ENCODE assay signal across 8 cellular contexts in genomic region chr12:6872073-6873048, GRCh38. TPM values are rescaled to one million over a fixed set of nuclear protein-coding genes. Genes with fewer than 3 reads are reported as not detected.
A peak's percentile ranks its signal among the peaks of the same experiment; 100 is the strongest.
DNase-seq lines count a peak whose midpoint lies in the region; ATAC-seq and TF ChIP-seq lines count a peak whose summit lies in the region.

No MANE protein-coding gene starts in this region.

- ATAC-seq in GM18502 (IDR thresholded peaks at IDR 0.05; ENCODE audit: poor library complexity, unreplicated experiment) (peak; percentile 37), RWPE2 (ENCODE audit: low read depth) (peak; percentile 25)

- H3K36me3 ChIP-seq in RWPE2 (ENCODE audit: low read depth): peaks cover 31% of the 10 kb centered on the region
- H3K36me3 ChIP-seq in suprapubic skin: peaks cover 21% of the 10 kb centered on the region

- H3K4me1 ChIP-seq in RWPE2 (ENCODE audit: insufficient read depth, poor library complexity, severe bottlenecking): peaks cover 6% of the 10 kb centered on the region
- peaks cover 61% of the 10 kb centered on the region for H3K4me1 ChIP-seq in suprapubic skin

- under 1% methylated on average over 21 of the region's 40 CpGs for WGBS in suprapubic skin

- TF ChIP-seq POLR2A in suprapubic skin (IDR thresholded peaks at IDR 0.05): no peak

- peak overlapping the region; percentile 49 for H3K4me3 ChIP-seq in RWPE2 (ENCODE audit: severe bottlenecking)
- peak overlapping the region; percentile 90 for H3K4me3 ChIP-seq in suprapubic skin

- TF ChIP-seq EP300 in suprapubic skin (IDR thresholded peaks at IDR 0.05): no peak

- peak; percentile 98 for TF ChIP-seq CTCF in RWPE2 (IDR thresholded peaks at IDR 0.05; ENCODE audit: poor library complexity, severe bottlenecking)
- TF ChIP-seq CTCF in suprapubic skin (IDR thresholded peaks at IDR 0.05): peak; percentile 49 to 98

- H3K9me3 ChIP-seq in RWPE2 (ENCODE audit: severe bottlenecking) (no peaks in the 10 kb centered on the region), suprapubic skin (no peaks in the 10 kb centered on the region)

- DNase-seq in 8988T: peak; percentile 81
- DNase-seq in HuH-7 (ENCODE audit: low spot score): peak; percentile 87
- peak; percentile 80 for DNase-seq in RWPE2 (ENCODE audit: low spot score)
- DNase-seq in activated naive CD4-positive, alpha-beta T cell treated with Interleukin-2 at 50 U/mL for 16 hours: peak; percentile 87
- peak; percentile 84 for DNase-seq in germinal center (ENCODE audit: low spot score)
- DNase-seq in nucleus accumbens (lab: John Stamatoyannopoulos, UW): peak in 54 of 56 donors; percentile 17 to 90 (median 64)
- DNase-seq in suprapubic skin (ENCODE audit: low spot score in 2 of 2): peak; percentile 91 to 92

- H3K27me3 ChIP-seq in RWPE2 (ENCODE audit: insufficient read depth, poor library complexity, severe bottlenecking) (no peaks in the 10 kb centered on the region), suprapubic skin (no peaks in the 10 kb centered on the region)

- H3K27ac ChIP-seq in RWPE2 (ENCODE audit: poor library complexity, severe bottlenecking) (peak overlapping the region; percentile 88), suprapubic skin (peak overlapping the region; percentile 82)

RNA-seq across cellular contexts. Expression of gene SPSB2, which starts 0.7 kb away (rescaled TPM):
- total RNA-seq in suprapubic skin: 10 to 100 TPM in 1 of 4 donors, 1 to 10 TPM in 3; 3.0 to 16.5 (median 7.5) TPM

RNA-seq across cellular contexts. Expression of gene TPI1, which starts 5.0 kb away (rescaled TPM):
- 100 to 1,000 TPM; 185 to 498 (median 405) TPM for total RNA-seq in suprapubic skin

RNA-seq across cellular contexts. Expression of gene USP5, which starts 20.4 kb away (rescaled TPM):
- 10 to 100 TPM; 54.7 to 71.8 (median 68.9) TPM for total RNA-seq in suprapubic skin

RNA-seq across cellular contexts. Expression of gene CDCA3, which starts 21.3 kb away (rescaled TPM):
- 1 to 10 TPM; 4.8 to 8.9 (median 5.9) TPM for total RNA-seq in suprapubic skin

RNA-seq across cellular contexts. Expression of gene GNB3, which starts 31.6 kb away (rescaled TPM):
- total RNA-seq in suprapubic skin: 1 to 10 TPM in 2 of 4 donors, under 1 TPM in 1, not detected in 1; 0.72 to 1.5 (median 1.4) TPM

Comparison
In these comparisons a context has a peak if more than half of its experiments do, and no peak if none do; other contexts are left out.
1. Peak in every context shown above with its lines: DNase-seq, ATAC-seq, H3K4me3 ChIP-seq and H3K27ac ChIP-seq.